ENCODE assay signal across 15 cellular contexts in genomic region chr7:70618020-70618551, GRCh38.
DNase-seq lines count a peak whose midpoint lies in the region; ATAC-seq and TF ChIP-seq lines count a peak whose summit lies in the region.
"Had no signal": no experiment of that assay in that cellular context is flagged by ENCODE, and none has a peak within 500 bp of the region (broad histone marks: within the 10 kb centered on the region; RNA-seq: fewer than 3 reads in every experiment).

No MANE protein-coding gene starts in this region.

- H3K27me3 ChIP-seq in Karpas-422 (ENCODE audit: low read length) = no peaks in the 10 kb centered on the region
- no peaks in the 10 kb centered on the region for H3K27me3 ChIP-seq in spleen (replicated peaks in 1 of 7)

- DNase-seq in NCI-H1417 (lab: John Stamatoyannopoulos, UW) (peak; percentile 13 to 57 (median 25)), NCI-H1417 treated with DMSO at 0.1 percent for 48 hours (lab: John Stamatoyannopoulos, UW) (no peak), Karpas-422 (peak; percentile 52), NCI-H69 (lab: John Stamatoyannopoulos, UW) (peak; percentile 68), nephron progenitor cell (no peak), spleen (no peak)
- DNase-seq: Caco-2, H9, NCI-H1930, NCI-H226 had no signal

- H3K36me3 Mint-ChIP-seq in nephron progenitor cell (ENCODE audit: low read depth) = peaks cover 13% of the 10 kb centered on the region

- intact Hi-C loops in spleen (cut with DNase I; ENCODE audit: low total_unique reads) = no loop called here

- H3K36me3 ChIP-seq in Karpas-422 (ENCODE audit: insufficient read depth, low read length) (no peaks in the 10 kb centered on the region), spleen (no peaks in the 10 kb centered on the region)

- 83 to 86% (median 86%) methylated on average over 10 of the region's 10 CpGs for WGBS in spleen, 5 donors

- H3K79me2 ChIP-seq in Karpas-422 (ENCODE audit: low read length) = no peaks in the 10 kb centered on the region

- peaks cover 9% of the 10 kb centered on the region for H3K9me3 Mint-ChIP-seq in nephron progenitor cell

- peak overlapping the region; percentile 76 for H3K4me2 ChIP-seq in Karpas-422 (ENCODE audit: low read depth, low read length, poor library complexity, severe bottlenecking)

- H3K4me1 Mint-ChIP-seq in nephron progenitor cell = peaks cover 81% of the 10 kb centered on the region

- H3K9me3 ChIP-seq in Karpas-422 (ENCODE audit: low read length) (no peaks in the 10 kb centered on the region), spleen (no peaks in the 10 kb centered on the region)
- H3K9me3 ChIP-seq: Caco-2 had no signal

- no peak overlapping the region for H3K9ac ChIP-seq in Karpas-422 (ENCODE audit: low read length)

- peaks cover 43% of the 10 kb centered on the region for H3K27me3 Mint-ChIP-seq in nephron progenitor cell (ENCODE audit: low read depth, poor library complexity)

- H2AFZ ChIP-seq in Karpas-422 (ENCODE audit: low read length) = no peak overlapping the region

- no peak for TF ChIP-seq POLR2A in spleen (IDR thresholded peaks at IDR 0.05)

- H3K27ac ChIP-seq in Karpas-422 (ENCODE audit: low read length) = no peak overlapping the region
- H3K27ac ChIP-seq in spleen = no peak overlapping the region
- H3K27ac ChIP-seq: 22Rv1, C4-2B had no signal

- H4K20me1 ChIP-seq in Karpas-422 (ENCODE audit: insufficient read depth, low read depth, low read length) = no peaks in the 10 kb centered on the region; the same call in 1 of the 2 replicates

- TF ChIP-seq CTCF in nephron progenitor cell (IDR thresholded peaks at IDR 0.05) (no peak), spleen (IDR thresholded peaks at IDR 0.05 in 8 of 11, conservative IDR thresholded peaks at IDR 0.05 in 3 of 11) (no peak)

- ATAC-seq in GM21619 (IDR thresholded peaks at IDR 0.05; ENCODE audit: unreplicated experiment) (no peak), HG02571 (IDR thresholded peaks at IDR 0.05; ENCODE audit: unreplicated experiment) (no peak)
- ATAC-seq: K562 had no signal

- H3K4me1 ChIP-seq in Karpas-422 (ENCODE audit: low read length) = peaks cover 58% of the 10 kb centered on the region
- H3K4me1 ChIP-seq in spleen = peaks cover 0 to 11% (median 5%) of the 10 kb centered on the region in 6 donors
- H3K4me1 ChIP-seq: Caco-2 had no signal

- H3K27ac Mint-ChIP-seq in nephron progenitor cell = no peak overlapping the region

- peak overlapping the region; percentile 14 for H3K4me3 Mint-ChIP-seq in nephron progenitor cell

- no peaks in the 10 kb centered on the region for H3K9me2 ChIP-seq in Karpas-422 (replicated peaks; ENCODE audit: insufficient read depth, low read length)

- H3K4me3 ChIP-seq in Karpas-422 (ENCODE audit: low read length) = no peak overlapping the region
- H3K4me3 ChIP-seq in spleen = no peak overlapping the region
- H3K4me3 ChIP-seq: K562 had no signal

Comparison
In these comparisons a context has a peak if more than half of its experiments do, and no peak if none do; other contexts are left out.
1. DNase-seq: peak in NCI-H1417 (3 of 3), Karpas-422 (single experiment) and NCI-H69 (single experiment); none in NCI-H1417 treated with DMSO at 0.1 percent for 48 hours (single experiment), nephron progenitor cell (single experiment) and spleen (single experiment).